In genomic region chr5:55402199-55402598, GRCh38 we compare ENCODE assay signal across 15 cellular contexts.
DNase-seq lines count a peak whose midpoint lies in the region; ATAC-seq and TF ChIP-seq lines count a peak whose summit lies in the region.
"Had no signal": no experiment of that assay in that cellular context is flagged by ENCODE, and none has a peak within 500 bp of the region (broad histone marks: within the 10 kb centered on the region; RNA-seq: fewer than 3 reads in every experiment).

No MANE protein-coding gene starts in this region.

- no peaks in the 10 kb centered on the region for H3K4me1 Mint-ChIP-seq in activated CD4-positive, alpha-beta T cell treated with anti-CD3 and anti-CD28 coated beads for 36 hours
- H3K4me1 Mint-ChIP-seq: activated naive CD8-positive, alpha-beta T cell treated with anti-CD3 and anti-CD28 coated beads, Interleukin-2, amount 50 U/mL, for 24 hours had no signal

- intact Hi-C loops in activated CD4-positive, alpha-beta T cell treated with anti-CD3 and anti-CD28 coated beads for 36 hours (cut with DNase I, micrococcal nuclease): no loop called here
- intact Hi-C loops in PC-3 (cut with micrococcal nuclease) (loop anchor here (10.0 kb wide), 1 partner anchor 523 kb away; no protein-coding TSS in a partner anchor), sciatic nerve (cut with DNase I) (no loop called here), left colon (cut with DNase I, micrococcal nuclease) (no loop called here)

- no peak for ATAC-seq in activated CD4-positive, alpha-beta T cell treated with anti-CD3 and anti-CD28 coated beads for 36 hours
- ATAC-seq in PC-3: no peak
- ATAC-seq in sciatic nerve: no peak
- ATAC-seq in left colon: no peak
- ATAC-seq: activated naive CD8-positive, alpha-beta T cell treated with anti-CD3 and anti-CD28 coated beads, Interleukin-2, amount 50 U/mL, for 24 hours had no signal

- H3F3A ChIP-seq in PC-3 (ENCODE audit: low read length, unreplicated experiment): no peaks in the 10 kb centered on the region

- no peaks in the 10 kb centered on the region; the same call in 1 of the 2 replicates for H3K36me3 ChIP-seq in PC-3 (ENCODE audit: low read depth, low read length)

- H3K79me2 ChIP-seq in PC-3 (ENCODE audit: low read length): no peaks in the 10 kb centered on the region

- no peaks in the 10 kb centered on the region for H4K20me1 ChIP-seq in PC-3 (ENCODE audit: low read length)

- H3K9ac ChIP-seq in PC-3 (ENCODE audit: low read length): no peak overlapping the region

- no peaks in the 10 kb centered on the region for H3K9me2 ChIP-seq in PC-3 (replicated peaks; ENCODE audit: low read length)

- H3K27ac ChIP-seq in PC-3 (ENCODE audit: low read length): no peak overlapping the region
- H3K27ac ChIP-seq: psoas muscle, suprapubic skin had no signal

- no peak overlapping the region for H2AFZ ChIP-seq in PC-3 (ENCODE audit: low read length)

- H3K4me1 ChIP-seq in PC-3 (ENCODE audit: insufficient read depth, low read length): no peaks in the 10 kb centered on the region
- H3K4me1 ChIP-seq: psoas muscle, suprapubic skin had no signal

- CTCF ChIA-PET in activated CD4-positive, alpha-beta T cell treated with anti-CD3 and anti-CD28 coated beads for 36 hours (lab: Charles Lee): interaction anchor here (0.7 to 1.0 kb wide), 2 partner anchors 17 to 547 kb away, joined by 3 read pairs; no protein-coding TSS in a partner anchor
- CTCF ChIA-PET in PC-3 (lab: Charles Lee): no interaction called here

- H3K9me3 ChIP-seq in PC-3 (ENCODE audit: low read length): no peaks in the 10 kb centered on the region
- H3K9me3 ChIP-seq: psoas muscle, suprapubic skin had no signal

- no peak overlapping the region for H3K4me3 Mint-ChIP-seq in activated CD4-positive, alpha-beta T cell treated with anti-CD3 and anti-CD28 coated beads for 36 hours
- H3K4me3 Mint-ChIP-seq: activated naive CD8-positive, alpha-beta T cell treated with anti-CD3 and anti-CD28 coated beads, Interleukin-2, amount 50 U/mL, for 24 hours had no signal

- peaks cover 35% of the 10 kb centered on the region for H3K36me3 Mint-ChIP-seq in activated CD4-positive, alpha-beta T cell treated with anti-CD3 and anti-CD28 coated beads for 36 hours (ENCODE audit: low read depth)

- H3K27me3 ChIP-seq in PC-3 (ENCODE audit: low read length): no peaks in the 10 kb centered on the region
- H3K27me3 ChIP-seq: suprapubic skin had no signal

- DNase-seq in activated CD4-positive, alpha-beta T cell treated with anti-CD3 and anti-CD28 coated beads for 36 hours: peak; percentile 12
- no peak for DNase-seq in activated CD4-positive, alpha-beta T cell treated with anti-CD3 and anti-CD28 coated beads, Interleukin-2, amount 50 U/mL, for 4 hours
- DNase-seq in PC-3: no peak
- DNase-seq in epithelial cell of esophagus (ENCODE audit: low read depth): peak; percentile 20
- no peak for DNase-seq in retinal pigment epithelial cell (ENCODE audit: low read depth)
- no peak for DNase-seq in sciatic nerve (ENCODE audit: low spot score)
- DNase-seq in NCI-H1417 (lab: John Stamatoyannopoulos, UW): no peak
- no peak for DNase-seq in left colon
- DNase-seq: activated naive CD8-positive, alpha-beta T cell treated with anti-CD3 and anti-CD28 coated beads, Interleukin-2, amount 50 U/mL, for 24 hours; DMS153; NCI-H1105; OCI-M1; psoas muscle; SW 1271 had no signal

- H3K27ac Mint-ChIP-seq in activated CD4-positive, alpha-beta T cell treated with anti-CD3 and anti-CD28 coated beads for 36 hours: no peak overlapping the region
- H3K27ac Mint-ChIP-seq: activated naive CD8-positive, alpha-beta T cell treated with anti-CD3 and anti-CD28 coated beads, Interleukin-2, amount 50 U/mL, for 24 hours had no signal

- H3K9me3 Mint-ChIP-seq in activated CD4-positive, alpha-beta T cell treated with anti-CD3 and anti-CD28 coated beads for 36 hours (ENCODE audit: low read depth): no peaks in the 10 kb centered on the region
- H3K9me3 Mint-ChIP-seq: activated naive CD8-positive, alpha-beta T cell treated with anti-CD3 and anti-CD28 coated beads, Interleukin-2, amount 50 U/mL, for 24 hours had no signal

- POLR2A ChIA-PET in activated CD4-positive, alpha-beta T cell treated with anti-CD3 and anti-CD28 coated beads for 36 hours (lab: Charles Lee): no interaction called here
- POLR2A ChIA-PET in PC-3 (lab: Charles Lee; ENCODE audit: unreplicated experiment): no interaction called here

- H3K4me3 ChIP-seq in PC-3 (ENCODE audit: low read length): no peak overlapping the region
- no peak overlapping the region for H3K4me3 ChIP-seq in epithelial cell of esophagus (ENCODE audit: low read length)
- no peak overlapping the region for H3K4me3 ChIP-seq in retinal pigment epithelial cell (ENCODE audit: low read length)
- H3K4me3 ChIP-seq: psoas muscle, suprapubic skin had no signal

- no peaks in the 10 kb centered on the region for H3K27me3 Mint-ChIP-seq in activated CD4-positive, alpha-beta T cell treated with anti-CD3 and anti-CD28 coated beads for 36 hours
- H3K27me3 Mint-ChIP-seq: activated naive CD8-positive, alpha-beta T cell treated with anti-CD3 and anti-CD28 coated beads, Interleukin-2, amount 50 U/mL, for 24 hours had no signal

- TF ChIP-seq CTCF in PC-3 (conservative IDR thresholded peaks at IDR 0.05; ENCODE audit: low read depth, low read length): peak; percentile 17; the same call in 1 of the 2 replicates
- TF ChIP-seq CTCF in epithelial cell of esophagus (IDR thresholded peaks at IDR 0.05; ENCODE audit: insufficient read depth, low read depth, low read length, missing control alignments): peak; percentile 40
- peak; percentile 12 for TF ChIP-seq CTCF in retinal pigment epithelial cell (conservative IDR thresholded peaks at IDR 0.05; ENCODE audit: low read depth, low read length)

- BruUV-seq in PC-3 (replicated peaks; lab: Mats Ljungman, UMichigan): no TSS peak

- H3K4me2 ChIP-seq in PC-3 (ENCODE audit: low read length): no peak overlapping the region

Comparison
In these comparisons a context has a peak if more than half of its experiments do, and no peak if none do; other contexts are left out.
1. DNase-seq: peak in activated CD4-positive, alpha-beta T cell treated with anti-CD3 and anti-CD28 coated beads for 36 hours (single experiment) and epithelial cell of esophagus (single experiment); none in activated CD4-positive, alpha-beta T cell treated with anti-CD3 and anti-CD28 coated beads, Interleukin-2, amount 50 U/mL, for 4 hours (0 of 2), PC-3 (single experiment), retinal pigment epithelial cell (single experiment), sciatic nerve (single experiment), NCI-H1417 (0 of 3) and left colon (0 of 2).
2. Peak in every context shown above with its lines, with median percentiles within 50 percentile points of each other: CTCF ChIP-seq.